8 cellular contexts compared by ENCODE assay signal in genomic region chr15:51076898-51077564, GRCh38. TPM values are rescaled to one million over a fixed set of nuclear protein-coding genes. Genes with fewer than 3 reads are reported as not detected.
DNase-seq lines count a peak whose midpoint lies in the region; ATAC-seq and TF ChIP-seq lines count a peak whose summit lies in the region.

No MANE protein-coding gene starts in this region.

- peaks cover 2% of the 10 kb centered on the region for H3K4me1 Mint-ChIP-seq in osteocyte (ENCODE audit: unreplicated experiment)

- H3K36me3 ChIP-seq in SU-DHL-6 (ENCODE audit: low read length), result no peaks in the 10 kb centered on the region
- H3K36me3 ChIP-seq in gastroesophageal sphincter, result no peaks in the 10 kb centered on the region

- peak; percentile 61 for DNase-seq in AG08395 (ENCODE audit: low spot score)
- DNase-seq in retinal pigment epithelial cell (ENCODE audit: low read depth), result no peak
- DNase-seq in osteocyte (ENCODE audit: extremely low spot score, unreplicated experiment), result no peak
- no peak for DNase-seq in NCI-H526 treated with DMSO at 0.1 percent for 48 hours (lab: John Stamatoyannopoulos, UW)
- DNase-seq in inferior parietal cortex (ENCODE audit: extremely low spot score), result no peak

- no peak for TF ChIP-seq EP300 in gastroesophageal sphincter (IDR thresholded peaks at IDR 0.05)

- H2AFZ ChIP-seq in SU-DHL-6 (ENCODE audit: low read depth, low read length, severe bottlenecking), result peak overlapping the region; percentile 25

- no peak overlapping the region for H3K27ac ChIP-seq in SU-DHL-6 (ENCODE audit: low read depth, low read length)
- H3K27ac ChIP-seq in gastroesophageal sphincter, result peak overlapping the region; percentile 32 to 83 (median 74)

- H4K20me1 ChIP-seq in SU-DHL-6 (ENCODE audit: low read depth, low read length), result no peaks in the 10 kb centered on the region

- H3K4me2 ChIP-seq in SU-DHL-6 (ENCODE audit: low read depth, low read length, poor library complexity, severe bottlenecking), result peak overlapping the region; percentile 38

- no peak overlapping the region for H3K4me3 Mint-ChIP-seq in osteocyte (ENCODE audit: unreplicated experiment)

- no peak overlapping the region for H3K4me3 ChIP-seq in SU-DHL-6 (ENCODE audit: insufficient read depth, low read length, poor library complexity, severe bottlenecking)
- H3K4me3 ChIP-seq in gastroesophageal sphincter, result peak overlapping the region; percentile 23 to 41
- peak overlapping the region; percentile 33 for H3K4me3 ChIP-seq in retinal pigment epithelial cell (ENCODE audit: low read length)

- TF ChIP-seq POLR2A in gastroesophageal sphincter (IDR thresholded peaks at IDR 0.05), result no peak

- ATAC-seq in GM21447 (IDR thresholded peaks at IDR 0.05; ENCODE audit: unreplicated experiment), result peak; percentile 59
- ATAC-seq in gastroesophageal sphincter, result peak; percentile 71

- no peaks in the 10 kb centered on the region for H3K79me2 ChIP-seq in SU-DHL-6 (ENCODE audit: insufficient read depth, low read length)

- no peaks in the 10 kb centered on the region for H3K9me3 ChIP-seq in SU-DHL-6 (ENCODE audit: insufficient read depth, low read length)
- no peaks in the 10 kb centered on the region for H3K9me3 ChIP-seq in gastroesophageal sphincter

- H3K9me3 Mint-ChIP-seq in osteocyte (ENCODE audit: unreplicated experiment), result no peaks in the 10 kb centered on the region

- no peaks in the 10 kb centered on the region for H3K9me2 ChIP-seq in SU-DHL-6 (replicated peaks; ENCODE audit: insufficient read depth, low read length)

- no peak overlapping the region for H3K27ac Mint-ChIP-seq in osteocyte (ENCODE audit: unreplicated experiment)

- H3F3A ChIP-seq in SU-DHL-6 (ENCODE audit: insufficient read depth), result no peaks in the 10 kb centered on the region

- WGBS in gastroesophageal sphincter (ENCODE audit: low coverage in 1 of 2), 2 donors, result 87 to 100% methylated on average over 4 to 9 of the region's 25 CpGs

- TF ChIP-seq CTCF in SU-DHL-6 (IDR thresholded peaks at IDR 0.05; ENCODE audit: insufficient read depth, low read length, poor library complexity, severe bottlenecking), result no peak
- TF ChIP-seq CTCF in gastroesophageal sphincter (IDR thresholded peaks at IDR 0.05), result no peak
- TF ChIP-seq CTCF in retinal pigment epithelial cell (conservative IDR thresholded peaks at IDR 0.05; ENCODE audit: low read depth, low read length), result no peak
- TF ChIP-seq CTCF in osteocyte (IDR thresholded peaks at IDR 0.05), result no peak

- no peaks in the 10 kb centered on the region for H3K36me3 Mint-ChIP-seq in osteocyte (ENCODE audit: unreplicated experiment)

- peak overlapping the region; percentile 27 for H3K9ac ChIP-seq in SU-DHL-6 (ENCODE audit: low read length)

- H3K4me1 ChIP-seq in gastroesophageal sphincter, result peaks cover 0 to 40% (median 10%) of the 10 kb centered on the region in 3 donors

- peaks cover 12% of the 10 kb centered on the region for H3K27me3 Mint-ChIP-seq in osteocyte (ENCODE audit: unreplicated experiment)

- H3K27me3 ChIP-seq in SU-DHL-6 (ENCODE audit: low read length) (no peaks in the 10 kb centered on the region), gastroesophageal sphincter (no peaks in the 10 kb centered on the region)

RNA-seq across cellular contexts. Expression of gene TNFAIP8L3, which starts 17.7 kb away (rescaled TPM):
- 10 to 100 TPM; 17.1 to 31.7 (median 23.9) TPM for total RNA-seq in gastroesophageal sphincter
- total RNA-seq in osteocyte, result 0.31 and 0.35 TPM in 2 replicates

Comparison
In these comparisons a context has a peak if more than half of its experiments do, and no peak if none do; other contexts are left out.
1. RNA of gene TNFAIP8L3, which starts 17.7 kb away (total RNA-seq): 17.1 to 31.7 TPM in gastroesophageal sphincter; 0.31 to 0.35 TPM in osteocyte; every median in the first group is over 10 times any median in the second.